Comparison of ENCODE assay signal across 12 cellular contexts in the genomic region with DNA sequence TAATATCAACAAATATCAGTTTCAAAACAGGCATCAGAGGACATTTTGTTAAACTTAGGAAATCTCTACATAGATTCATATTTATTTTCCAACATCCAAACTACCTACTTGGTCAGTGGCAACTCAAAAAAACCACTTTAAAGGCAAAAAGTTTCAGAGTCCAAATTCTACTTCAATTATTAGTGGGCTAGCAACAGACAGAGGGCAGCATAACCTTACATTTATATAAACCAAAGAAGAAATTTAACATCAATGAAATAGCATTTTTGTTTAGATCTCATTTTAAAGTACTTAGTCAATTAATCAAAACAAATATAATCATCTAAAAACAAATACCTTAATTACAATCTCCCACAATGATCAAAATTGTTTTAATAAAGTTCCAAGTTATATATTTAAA. TPM values are rescaled to one million over a fixed set of nuclear protein-coding genes. Genes with fewer than 3 reads are reported as not detected.
DNase-seq lines count a peak whose midpoint lies in the region; ATAC-seq and TF ChIP-seq lines count a peak whose summit lies in the region.
"Had no signal": no experiment of that assay in that cellular context is flagged by ENCODE, and none has a peak within 500 bp of the region (broad histone marks: within the 10 kb centered on the region; RNA-seq: fewer than 3 reads in every experiment).

No MANE protein-coding gene starts in this region.

- H3K4me3 ChIP-seq in BE2C (ENCODE audit: low read depth, low read length) (no peak overlapping the region), HFF-Myc (replicated peaks; ENCODE audit: low read depth, low read length) (no peak overlapping the region), astrocyte of the spinal cord (ENCODE audit: low read depth, low read length) (no peak overlapping the region), kidney epithelial cell (ENCODE audit: low read depth, low read length) (no peak overlapping the region)
- H3K4me3 ChIP-seq: uterus had no signal

- DNase-seq in BE2C (no peak), HFF-Myc (ENCODE audit: extremely low read depth, low read depth) (no peak), astrocyte of the spinal cord (ENCODE audit: low read depth, low spot score) (peak; percentile 32), kidney epithelial cell (ENCODE audit: low read depth) (no peak), GOT3 (lab: John Stamatoyannopoulos, UW) (no peak), hepatic stellate cell (ENCODE audit: low spot score) (no peak)
- DNase-seq: DMS79 treated with DMSO at 0.1 percent for 48 hours, NCI-H69, uterus had no signal

- in situ Hi-C loops in astrocyte of the spinal cord (cut with HindIII; ENCODE audit: low sequenced_read_pairs): no loop called here

- no peak for ATAC-seq in HG02678 (IDR thresholded peaks at IDR 0.05; ENCODE audit: unreplicated experiment)
- ATAC-seq in HG03280 (IDR thresholded peaks at IDR 0.05; ENCODE audit: unreplicated experiment): no peak
- ATAC-seq: natural killer cell treated with Interleukin-12 subunit alpha and Interleukin-12 subunit beta and Interleukin-15 and Interleukin-18, amount 100 ng/mL, for 72 hours had no signal

- H3K36me3 ChIP-seq in BE2C (no peaks in the 10 kb centered on the region), kidney epithelial cell (ENCODE audit: control insufficient read depth, insufficient read depth, low read length) (no peaks in the 10 kb centered on the region)

- H3K4me1 ChIP-seq in BE2C: no peaks in the 10 kb centered on the region
- H3K4me1 ChIP-seq: uterus had no signal

- TF ChIP-seq CTCF in BE2C (IDR thresholded peaks at IDR 0.05; ENCODE audit: low read depth, low read length) (peak; percentile 18), HFF-Myc (IDR thresholded peaks at IDR 0.05; ENCODE audit: low read depth, low read length, missing control alignments) (peak; percentile 14), astrocyte of the spinal cord (IDR thresholded peaks at IDR 0.05; ENCODE audit: low read depth, low read length) (peak; percentile 52), kidney epithelial cell (IDR thresholded peaks at IDR 0.05; ENCODE audit: insufficient read depth, low read length, poor library complexity, severe bottlenecking) (peak; percentile 40)

- H3K27me3 ChIP-seq in BE2C (no peaks in the 10 kb centered on the region), kidney epithelial cell (ENCODE audit: control insufficient read depth, insufficient read depth, low read length) (no peaks in the 10 kb centered on the region)
- H3K27me3 ChIP-seq: uterus had no signal

- H3K9me3 ChIP-seq in BE2C: no peaks in the 10 kb centered on the region
- H3K9me3 ChIP-seq: uterus had no signal

RNA-seq across cellular contexts. Expression of a gene that starts 33.3 kb away (rescaled TPM):
- 5.2 TPM for polyA plus RNA-seq in BE2C (2012; ENCODE audit: insufficient read depth, insufficient read length, low read depth)
- total RNA-seq in kidney epithelial cell: 4.8 and 7.2 TPM in 2 replicates
